Comparison of ENCODE assay signal across 11 cellular contexts in genomic region chr1:23436520-23437354, GRCh38. TPM values are rescaled to one million over a fixed set of nuclear protein-coding genes. Genes with fewer than 3 reads are reported as not detected.
A peak's percentile ranks its signal among the peaks of the same experiment; 100 is the strongest.
DNase-seq lines count a peak whose midpoint lies in the region; ATAC-seq, FAIRE-seq and TF ChIP-seq lines count a peak whose summit lies in the region.
"Had no signal": no experiment of that assay in that cellular context is flagged by ENCODE, and none has a peak within 500 bp of the region (broad histone marks: within the 10 kb centered on the region; RNA-seq: fewer than 3 reads in every experiment).

No MANE protein-coding gene starts in this region.

- H3K36me3 ChIP-seq in gastroesophageal sphincter: peaks cover 0 to 97% of the 10 kb centered on the region in 2 donors
- H3K36me3 ChIP-seq in psoas muscle (ENCODE audit: insufficient read depth in 1 of 2, low read depth in 1 of 2): peaks cover 2 to 87% of the 10 kb centered on the region in 2 donors

- H3K4me1 ChIP-seq in gastroesophageal sphincter (no peaks in the 10 kb centered on the region), psoas muscle (no peaks in the 10 kb centered on the region)
- H3K4me1 ChIP-seq: pancreas had no signal

- H3K36me3 Mint-ChIP-seq in activated B cell treated with CpG ODN at 0.5 μM for 24 hours (ENCODE audit: low read depth): peaks cover 1% of the 10 kb centered on the region

- intact Hi-C loops in activated B cell treated with CpG ODN at 0.5 μM for 24 hours (cut with micrococcal nuclease): no loop called here
- intact Hi-C loops in psoas muscle (cut with DNase I): loop anchor here in 1 of 2 donors (5.0 kb wide), 1 partner anchor 36 kb away; no protein-coding TSS in a partner anchor

- FAIRE-seq in GM12891 (lab: Jason Lieb, UNC): no peak
- FAIRE-seq: pancreas had no signal

- H3K4me3 ChIP-seq in gastroesophageal sphincter (no peak overlapping the region), psoas muscle (no peak overlapping the region)
- H3K4me3 ChIP-seq: pancreas had no signal

- H3K27me3 ChIP-seq in gastroesophageal sphincter (no peaks in the 10 kb centered on the region), psoas muscle (ENCODE audit: insufficient read depth in 3 of 3, low read length in 2 of 3) (no peaks in the 10 kb centered on the region)
- H3K27me3 ChIP-seq: pancreas had no signal

- no peaks in the 10 kb centered on the region for H3K9me3 ChIP-seq in gastroesophageal sphincter
- H3K9me3 ChIP-seq in psoas muscle: no peaks in the 10 kb centered on the region
- H3K9me3 ChIP-seq: pancreas had no signal

- no peaks in the 10 kb centered on the region for H3K27me3 Mint-ChIP-seq in activated B cell treated with CpG ODN at 0.5 μM for 24 hours

- no peaks in the 10 kb centered on the region for H3K4me1 Mint-ChIP-seq in activated B cell treated with CpG ODN at 0.5 μM for 24 hours

- H3K27ac Mint-ChIP-seq in activated B cell treated with CpG ODN at 0.5 μM for 24 hours: no peak overlapping the region

- POLR2A ChIA-PET in HEK293T (lab: Yijun Ruan, JAX): no interaction called here
- POLR2A ChIA-PET in activated B cell treated with CpG ODN at 0.5 μM for 24 hours (lab: Charles Lee): no interaction called here

- no peak for TF ChIP-seq EP300 in gastroesophageal sphincter (IDR thresholded peaks at IDR 0.05)

- 58 to 90% methylated on average over 2 to 4 of the region's 49 CpGs for WGBS in gastroesophageal sphincter (ENCODE audit: low coverage in 1 of 2), 2 donors
- WGBS in psoas muscle, 3 donors: 68 to 77% (median 68%) methylated on average over 44 to 49 of the region's 49 CpGs

- TF ChIP-seq POLR2A in gastroesophageal sphincter (IDR thresholded peaks at IDR 0.05) (no peak), GM12891 (IDR thresholded peaks at IDR 0.05; ENCODE audit: low read depth, low read length) (no peak)

- peak; percentile 52 for DNase-seq in HEK293T (ENCODE audit: extremely low spot score)
- no peak for DNase-seq in activated B cell treated with CpG ODN at 0.5 μM for 24 hours
- DNase-seq in psoas muscle: no peak
- no peak for DNase-seq in GM12891 (ENCODE audit: insufficient read length, low spot score)
- DNase-seq in NOMO-1 treated with DMSO at 0.1 percent for 48 hours (lab: John Stamatoyannopoulos, UW; ENCODE audit: unreplicated experiment): no peak
- DNase-seq: foreskin fibroblast, NCI-H446 treated with DMSO at 0.1 percent for 48 hours had no signal

- ATAC-seq in activated B cell treated with CpG ODN at 0.5 μM for 24 hours (ENCODE audit: low read depth) (peak; percentile 62), gastroesophageal sphincter (peak; percentile 37), psoas muscle (peak; percentile 46 to 63 (median 56)), HG02642 (IDR thresholded peaks at IDR 0.05; ENCODE audit: poor library complexity, unreplicated experiment) (no peak), GM19351 (IDR thresholded peaks at IDR 0.05; ENCODE audit: unreplicated experiment) (no peak)

- CTCF ChIA-PET in HEK293T (lab: Yijun Ruan, JAX) (no interaction called here), activated B cell treated with CpG ODN at 0.5 μM for 24 hours (lab: Charles Lee) (no interaction called here)

- TF ChIP-seq CTCF in activated B cell treated with CpG ODN at 0.5 μM for 24 hours (IDR thresholded peaks at IDR 0.05): no peak
- TF ChIP-seq CTCF in gastroesophageal sphincter (IDR thresholded peaks at IDR 0.05): no peak
- TF ChIP-seq CTCF in psoas muscle (IDR thresholded peaks at IDR 0.05): no peak

- peak overlapping the region in 1 of 4 donors; percentile 14 for H3K27ac ChIP-seq in gastroesophageal sphincter
- H3K27ac ChIP-seq in psoas muscle: peak overlapping the region; percentile 42
- H3K27ac ChIP-seq: pancreas had no signal

- no peaks in the 10 kb centered on the region for H3K9me3 Mint-ChIP-seq in activated B cell treated with CpG ODN at 0.5 μM for 24 hours

- no peak overlapping the region for H3K4me3 Mint-ChIP-seq in activated B cell treated with CpG ODN at 0.5 μM for 24 hours

TF ChIP-seq in HEK293T, 16 proteins besides CTCF, POLR2A, EP300 and RAD21:
- TF ChIP-seq HDGF (IDR thresholded peaks at IDR 0.05; ENCODE audit: borderline replicate concordance) (no peak), FOXA1 (IDR thresholded peaks at IDR 0.05) (no peak)
- TF ChIP-seq, protein P1, sequence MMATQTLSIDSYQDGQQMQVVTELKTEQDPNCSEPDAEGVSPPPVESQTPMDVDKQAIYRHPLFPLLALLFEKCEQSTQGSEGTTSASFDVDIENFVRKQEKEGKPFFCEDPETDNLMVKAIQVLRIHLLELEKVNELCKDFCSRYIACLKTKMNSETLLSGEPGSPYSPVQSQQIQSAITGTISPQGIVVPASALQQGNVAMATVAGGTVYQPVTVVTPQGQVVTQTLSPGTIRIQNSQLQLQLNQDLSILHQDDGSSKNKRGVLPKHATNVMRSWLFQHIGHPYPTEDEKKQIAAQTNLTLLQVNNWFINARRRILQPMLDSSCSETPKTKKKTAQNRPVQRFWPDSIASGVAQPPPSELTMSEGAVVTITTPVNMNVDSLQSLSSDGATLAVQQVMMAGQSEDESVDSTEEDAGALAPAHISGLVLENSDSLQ (IDR thresholded peaks at IDR 0.05): no peak

TF ChIP-seq in GM12891, 5 proteins besides CTCF, POLR2A, EP300 and RAD21:
- TF ChIP-seq POU2F2 (IDR thresholded peaks at IDR 0.05; ENCODE audit: low read depth, low read length) (no peak), TAF1 (IDR thresholded peaks at IDR 0.05; ENCODE audit: low read depth, low read length) (no peak), SPI1 (IDR thresholded peaks at IDR 0.05; ENCODE audit: low read depth, low read length) (no peak), POLR2AphosphoS5 (IDR thresholded peaks at IDR 0.05; ENCODE audit: low read depth, low read length) (no peak), PAX5 (IDR thresholded peaks at IDR 0.05; ENCODE audit: insufficient read depth, low read length, severe bottlenecking) (no peak)

RNA-seq across cellular contexts. Expression of gene TCEA3, which starts 12.2 kb away (rescaled TPM):
- total RNA-seq in activated B cell treated with CpG ODN at 0.5 μM for 24 hours (not detected in 2 replicates), gastroesophageal sphincter (10 to 100 TPM; 21.4 to 45.8 (median 26.6) TPM), psoas muscle (100 to 1,000 TPM; 140 to 200 (median 170) TPM)
- 100 to 1,000 TPM in 2 of 3 donors, 10 to 100 TPM in 1; 70.2 to 301 (median 195) TPM for polyA plus RNA-seq in psoas muscle
- 0.09 TPM for polyA plus RNA-seq in GM12891 (2012; ENCODE audit: low read depth, missing spikeins)

RNA-seq across cellular contexts. Expression of gene ASAP3, which starts 47.2 kb away (rescaled TPM):
- total RNA-seq in activated B cell treated with CpG ODN at 0.5 μM for 24 hours: 1.9 and 3.1 TPM in 2 replicates
- 10 to 100 TPM; 21.3 to 37.7 (median 31.0) TPM for total RNA-seq in gastroesophageal sphincter
- 10 to 100 TPM; 37.9 to 68.0 (median 52.1) TPM for total RNA-seq in psoas muscle
- 10 to 100 TPM; 13.3 to 45.8 (median 33.6) TPM for polyA plus RNA-seq in psoas muscle
- not detected for polyA plus RNA-seq in GM12891 (2012; ENCODE audit: low read depth, missing spikeins)

Comparison
In these comparisons a context has a peak if more than half of its experiments do, and no peak if none do; other contexts are left out.
1. ATAC-seq: peak in activated B cell treated with CpG ODN at 0.5 μM for 24 hours (single experiment), gastroesophageal sphincter (single experiment) and psoas muscle (4 of 4); none in HG02642 (single experiment) and GM19351 (single experiment).
2. RNA of gene TCEA3, which starts 12.2 kb away (total RNA-seq): 140 to 200 TPM in psoas muscle and 21.4 to 45.8 TPM in gastroesophageal sphincter; not detected in activated B cell treated with CpG ODN at 0.5 μM for 24 hours; every median in the first group is over 10 times any median in the second.